21 cellular contexts compared by ENCODE assay signal in genomic region chr11:10796191-10796590, GRCh38. TPM values are rescaled to one million over a fixed set of nuclear protein-coding genes. Genes with fewer than 3 reads are reported as not detected.
DNase-seq lines count a peak whose midpoint lies in the region; ATAC-seq and TF ChIP-seq lines count a peak whose summit lies in the region.
"Had no signal": no experiment of that assay in that cellular context is flagged by ENCODE, and none has a peak within 500 bp of the region (broad histone marks: within the 10 kb centered on the region; RNA-seq: fewer than 3 reads in every experiment).

No MANE protein-coding gene starts in this region.

- BruUV-seq in Panc1 (replicated peaks; lab: Mats Ljungman, UMichigan) (no TSS peak), OCI-LY7 (replicated peaks; lab: Mats Ljungman, UMichigan) (no TSS peak)

- H3K9me3 ChIP-seq in cardiac muscle cell (ENCODE audit: low read depth) (no peaks in the 10 kb centered on the region), Panc1 (ENCODE audit: control insufficient read depth, insufficient read depth, low read depth, low read length) (no peaks in the 10 kb centered on the region), esophagus muscularis mucosa (no peaks in the 10 kb centered on the region), OCI-LY7 (ENCODE audit: low read length) (no peaks in the 10 kb centered on the region)
- H3K9me3 ChIP-seq: prostate gland, tibial nerve had no signal

- H3K36me3 ChIP-seq in cardiac muscle cell: peaks cover 58% of the 10 kb centered on the region
- peaks cover 50% of the 10 kb centered on the region for H3K36me3 ChIP-seq in Panc1 (ENCODE audit: control insufficient read depth, insufficient read depth, low read length)
- H3K36me3 ChIP-seq in esophagus muscularis mucosa: peaks cover 43 to 57% (median 54%) of the 10 kb centered on the region in 4 donors
- H3K36me3 ChIP-seq in OCI-LY7 (ENCODE audit: insufficient read depth, low read length): peaks cover 65% of the 10 kb centered on the region

- no peaks in the 10 kb centered on the region for H3K27me3 ChIP-seq in cardiac muscle cell
- H3K27me3 ChIP-seq in Panc1 (ENCODE audit: control insufficient read depth, insufficient read depth, low read length): no peaks in the 10 kb centered on the region
- no peaks in the 10 kb centered on the region for H3K27me3 ChIP-seq in esophagus muscularis mucosa
- H3K27me3 ChIP-seq: tibial nerve had no signal

- in situ Hi-C loops in Panc1 (cut with HindIII; ENCODE audit: low pct_unique_long_range_greater_than_20kb, low sequenced_read_pairs): no loop called here

- DNase-seq in cardiac muscle cell (ENCODE audit: low read depth in 1 of 2, low spot score in 1 of 2) (no peak), Right ventricle myocardium superior (no peak), Panc1 (ENCODE audit: low read depth, low spot score) (no peak), esophagus muscularis mucosa (ENCODE audit: extremely low spot score) (peak; percentile 66), OCI-LY7 (ENCODE audit: low spot score) (no peak), NCI-H128 (lab: John Stamatoyannopoulos, UW; ENCODE audit: unreplicated experiment) (no peak), amniotic stem cell (lab: John Stamatoyannopoulos, UW) (no peak)
- DNase-seq: activated CD4-positive, alpha-beta T cell treated with anti-CD3 and anti-CD28 coated beads for 1 hour; anterior cingulate cortex; cerebellar nuclear complex; islet precursor cell; KG1; MV-4-11; NCI-H2029 treated with DMSO at 0.1 percent for 48 hours; NCI-H524 treated with DMSO at 0.1 percent for 48 hours; OCI-M1; T1000 had no signal

- H3K4me1 ChIP-seq in cardiac muscle cell (ENCODE audit: low read depth) (no peaks in the 10 kb centered on the region), Panc1 (ENCODE audit: control insufficient read depth, insufficient read depth, low read length) (peaks cover 34% of the 10 kb centered on the region), esophagus muscularis mucosa (peaks cover 7 to 35% (median 23%) of the 10 kb centered on the region in 4 donors), OCI-LY7 (ENCODE audit: insufficient read depth, low read length, poor library complexity, severe bottlenecking) (no peaks in the 10 kb centered on the region)
- H3K4me1 ChIP-seq: prostate gland had no signal

- CTCF ChIA-PET in Panc1 (lab: Charles Lee): no interaction called here
- CTCF ChIA-PET in OCI-LY7 (lab: Charles Lee; ENCODE audit: unreplicated experiment): no interaction called here

- POLR2A ChIA-PET in Panc1 (lab: Charles Lee) (interaction anchor here (0.6 to 1.1 kb wide), 2 partner anchors 13 to 26 kb away, joined by 3 to 4 read pairs; partner anchors contain the start of gene EIF4G2), OCI-LY7 (lab: Charles Lee) (interaction anchor here (0.6 to 2.8 kb wide), 3 partner anchors 8 to 13 kb away, joined by 3 to 11 read pairs (median 3); partner anchors contain the start of gene EIF4G2)

- no peak for TF ChIP-seq EP300 in esophagus muscularis mucosa (IDR thresholded peaks at IDR 0.05)

- ATAC-seq in Right ventricle myocardium superior (ENCODE audit: poor library complexity): no peak
- ATAC-seq in Panc1: no peak; the same call in 1 of the 2 replicates
- ATAC-seq in GM18519 (IDR thresholded peaks at IDR 0.05; ENCODE audit: low FRiP score, unreplicated experiment): no peak
- ATAC-seq: natural killer cell treated with Interleukin-12 subunit alpha and Interleukin-12 subunit beta and Interleukin-15 and Interleukin-18, amount 100 ng/mL, for 72 hours had no signal

- no peak for TF ChIP-seq POLR2A in esophagus muscularis mucosa (IDR thresholded peaks at IDR 0.05; ENCODE audit: low read depth)

- TF ChIP-seq CTCF in cardiac muscle cell (IDR thresholded peaks at IDR 0.05; ENCODE audit: low read depth, low read length): no peak
- no peak for TF ChIP-seq CTCF in Panc1 (IDR thresholded peaks at IDR 0.05)
- no peak for TF ChIP-seq CTCF in esophagus muscularis mucosa (IDR thresholded peaks at IDR 0.05)
- no peak for TF ChIP-seq CTCF in OCI-LY7 (conservative IDR thresholded peaks at IDR 0.05; ENCODE audit: low read length)

- no peaks in the 10 kb centered on the region; the same call in 1 of the 2 replicates for H3K79me2 ChIP-seq in OCI-LY7 (ENCODE audit: insufficient read depth, low read depth, low read length)

- 48% methylated on average over 2 of the region's 2 CpGs for WGBS in esophagus muscularis mucosa

- H4K20me1 ChIP-seq in OCI-LY7 (ENCODE audit: insufficient read depth, low read length): peaks cover 9% of the 10 kb centered on the region; the same call in 1 of the 2 replicates

- no peak overlapping the region for H2AFZ ChIP-seq in OCI-LY7 (ENCODE audit: low read length)

- no peak overlapping the region for H3K4me2 ChIP-seq in OCI-LY7 (ENCODE audit: low read length)

- H3K4me3 ChIP-seq in cardiac muscle cell (no peak overlapping the region), Panc1 (ENCODE audit: low read depth in 2 of 2, low read length in 2 of 2) (no peak overlapping the region), esophagus muscularis mucosa (no peak overlapping the region), OCI-LY7 (ENCODE audit: low read depth, low read length, poor library complexity, severe bottlenecking) (no peak overlapping the region)
- H3K4me3 ChIP-seq: prostate gland, tibial nerve had no signal

- H3K27ac ChIP-seq in cardiac muscle cell (peak overlapping the region; percentile 38), Panc1 (ENCODE audit: low read length) (peak overlapping the region; percentile 5; the same call in 1 of the 2 replicates), esophagus muscularis mucosa (replicated peaks in 1 of 4) (no peak overlapping the region), OCI-LY7 (ENCODE audit: low read depth, low read length, poor library complexity, severe bottlenecking) (no peak overlapping the region)
- H3K27ac ChIP-seq: prostate gland, tibial nerve had no signal

- no peaks in the 10 kb centered on the region for H3K9me2 ChIP-seq in OCI-LY7 (ENCODE audit: insufficient read depth, low read length)

- intact Hi-C loops in Right ventricle myocardium superior (cut with DNase I) (loop anchor here (10.0 kb wide), 1 partner anchor 999 kb away; no protein-coding TSS in a partner anchor), Panc1 (cut with micrococcal nuclease; ENCODE audit: unreplicated experiment) (no loop called here), esophagus muscularis mucosa (cut with DNase I) (no loop called here), OCI-LY7 (cut with micrococcal nuclease; ENCODE audit: unreplicated experiment) (no loop called here)

RNA-seq across cellular contexts. Expression of gene EIF4G2, which starts 12.5 kb away (rescaled TPM):
- 384 and 462 TPM in 2 replicates for total RNA-seq in cardiac muscle cell
- polyA plus RNA-seq in cardiac muscle cell: 546 and 584 TPM in 2 replicates
- 714 TPM for total RNA-seq in Right ventricle myocardium superior
- 2,422 TPM for total RNA-seq in Panc1 (2021; ENCODE audit: unreplicated experiment)
- polyA plus RNA-seq in Panc1 (2012; ENCODE audit: insufficient read length): 1,612 TPM
- 100 to 1,000 TPM; 508 to 734 (median 592) TPM for total RNA-seq in esophagus muscularis mucosa
- 312 and 317 TPM in 2 replicates for total RNA-seq in OCI-LY7 (2014; rRNA removed; shearing (Covaris generic))
- total RNA-seq in OCI-LY7 (2022): 502 and 503 TPM in 2 replicates

RNA-seq across cellular contexts. Expression of gene CTR9, which starts 45.1 kb away (rescaled TPM):
- total RNA-seq in cardiac muscle cell (19.7 and 23.2 TPM in 2 replicates), Right ventricle myocardium superior (21.3 TPM), Panc1 (2021; ENCODE audit: unreplicated experiment) (60.1 TPM), esophagus muscularis mucosa (10 to 100 TPM; 17.9 to 26.6 (median 19.4) TPM), OCI-LY7 (2022) (25.5 and 29.5 TPM in 2 replicates)
- 35.9 and 37.3 TPM in 2 replicates for polyA plus RNA-seq in cardiac muscle cell
- polyA plus RNA-seq in Panc1 (2012; ENCODE audit: insufficient read length): 39.6 TPM
- 15.3 and 19.3 TPM in 2 replicates for total RNA-seq in OCI-LY7 (2014; rRNA removed; shearing (Covaris generic))

Comparison
In these comparisons a context has a peak if more than half of its experiments do, and no peak if none do; other contexts are left out.
1. H3K27ac ChIP-seq: peak in cardiac muscle cell (single experiment) and Panc1 (single experiment); none in esophagus muscularis mucosa (0 of 4) and OCI-LY7 (single experiment).